1 cellular context compared by ENCODE assay signal in genomic region chr12:113794774-113795173, GRCh38.
A peak's percentile ranks its signal among the peaks of the same experiment; 100 is the strongest.
TF ChIP-seq lines count a peak whose summit lies in the region.

No MANE protein-coding gene starts in this region.

TF ChIP-seq in K562, 482 proteins besides CTCF, POLR2A, EP300 and RAD21 (continued from another document and continues in another):
- TF ChIP-seq ARID4B (CRISPR knock-in tag; IDR thresholded peaks at IDR 0.05) (no peak), ZNF592 (IDR thresholded peaks at IDR 0.05) (no peak), TAF7 (tag; IDR thresholded peaks at IDR 0.05) (no peak), SIN3B (IDR thresholded peaks at IDR 0.05; ENCODE audit: low read depth) (no peak), SNRNP70 (optimal IDR thresholded peaks at IDR 0.05; ENCODE audit: low read depth, low read length) (no peak), DNMT1 (IDR thresholded peaks at IDR 0.05) (no peak), RBM39 (optimal IDR thresholded peaks at IDR 0.05; ENCODE audit: low read depth, low read length) (no peak), KLF16 (IDR thresholded peaks at IDR 0.05) (0 out of 2 replicates have a peak, but pooled peaks have one; percentile 20), BDP1 (IDR thresholded peaks at IDR 0.05; ENCODE audit: insufficient read depth, insufficient read length) (no peak), ELF4 (CRISPR knock-in tag; IDR thresholded peaks at IDR 0.05) (no peak), NR4A1 (CRISPR knock-in tag; IDR thresholded peaks at IDR 0.05) (no peak), NR4A1 (tag; IDR thresholded peaks at IDR 0.05) (no peak), SUPT5H (IDR thresholded peaks at IDR 0.05) (no peak), BHLHE40 (IDR thresholded peaks at IDR 0.05; ENCODE audit: low read length) (no peak), ASH1L (IDR thresholded peaks at IDR 0.05; ENCODE audit: borderline replicate concordance, low read depth, partially characterized antibody) (no peak), TSC22D4 (tag; IDR thresholded peaks at IDR 0.05) (no peak), GATAD2A (IDR thresholded peaks at IDR 0.05) (0 out of 2 replicates have a peak, but pooled peaks have one; percentile 62), ZNF79 (CRISPR knock-in tag; IDR thresholded peaks at IDR 0.05; ENCODE audit: low read depth) (no peak), MITF (IDR thresholded peaks at IDR 0.05) (no peak), ADNP (tag; IDR thresholded peaks at IDR 0.05) (no peak), STAT5B (CRISPR knock-in tag; IDR thresholded peaks at IDR 0.05) (no peak), NCOA6 (IDR thresholded peaks at IDR 0.05) (no peak), ZFP30 (CRISPR knock-in tag; IDR thresholded peaks at IDR 0.05; ENCODE audit: borderline replicate concordance) (no peak), NR0B1 (IDR thresholded peaks at IDR 0.05; ENCODE audit: partially characterized antibody) (no peak), CBX2 (IDR thresholded peaks at IDR 0.05; ENCODE audit: insufficient read depth, low read length, poor library complexity, severe bottlenecking) (no peak), TCFL5 (CRISPR knock-in tag; conservative IDR thresholded peaks at IDR 0.05) (no peak), BRF1 (IDR thresholded peaks at IDR 0.05; ENCODE audit: borderline replicate concordance, extremely low read depth, insufficient read length) (no peak), SRSF7 (optimal IDR thresholded peaks at IDR 0.05; ENCODE audit: low read depth, low read length) (no peak), MIER1 (IDR thresholded peaks at IDR 0.05; ENCODE audit: low read depth) (no peak), RERE (CRISPR knock-in tag; IDR thresholded peaks at IDR 0.05; ENCODE audit: borderline replicate concordance) (no peak), SMARCA4 (IDR thresholded peaks at IDR 0.05) (peak; percentile 55; the same call in 1 of the 2 replicates), ZBTB12 (CRISPR knock-in tag; IDR thresholded peaks at IDR 0.05) (0 out of 2 replicates have a peak, but pooled peaks have one; percentile 44), MTA3 (IDR thresholded peaks at IDR 0.05; ENCODE audit: borderline replicate concordance) (no peak), ERF (CRISPR knock-in tag; IDR thresholded peaks at IDR 0.05) (no peak), FOXP4 (CRISPR knock-in tag; IDR thresholded peaks at IDR 0.05; ENCODE audit: borderline replicate concordance) (no peak), TSHZ1 (CRISPR knock-in tag; IDR thresholded peaks at IDR 0.05) (no peak), SMARCE1 (IDR thresholded peaks at IDR 0.05) (peak; percentile 71)
